ENCODE assay signal across 9 cellular contexts in the genomic region with DNA sequence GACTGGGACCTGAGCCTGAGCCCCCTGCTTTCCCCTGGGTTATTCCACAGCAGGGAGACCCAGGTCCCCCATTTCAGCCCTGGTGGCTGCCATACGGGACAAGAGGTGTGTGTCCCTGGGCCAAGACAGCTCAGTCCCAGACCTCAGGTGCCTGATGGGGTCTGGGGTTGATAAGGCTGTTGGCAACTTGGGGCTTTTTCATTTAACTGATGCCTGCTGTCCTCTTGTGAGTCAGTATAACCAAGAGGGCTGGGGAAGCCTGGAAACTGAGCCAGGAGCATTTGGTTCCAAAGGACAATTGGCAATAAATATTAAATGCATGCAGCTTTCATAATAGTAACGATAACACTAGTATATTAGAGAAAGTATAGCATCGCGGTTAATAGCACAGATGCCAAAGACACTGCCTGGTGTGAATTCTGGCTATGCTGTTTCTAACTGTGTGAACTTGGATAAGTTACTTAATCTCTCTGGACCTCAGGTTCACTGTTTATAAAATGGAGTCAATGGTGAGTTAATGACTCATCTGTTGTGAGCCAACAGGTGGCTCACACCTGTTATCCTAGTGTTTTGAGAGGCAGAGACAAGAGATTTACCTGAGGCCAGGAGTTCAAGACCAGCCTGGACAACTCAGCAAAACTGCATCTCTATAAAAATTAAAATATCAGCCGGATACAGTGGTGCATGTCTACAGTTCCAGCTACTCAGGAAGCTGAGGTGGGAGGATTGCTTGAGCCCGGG. TPM values are rescaled to one million over a fixed set of nuclear protein-coding genes. Genes with fewer than 3 reads are reported as not detected.
DNase-seq lines count a peak whose midpoint lies in the region; ATAC-seq and TF ChIP-seq lines count a peak whose summit lies in the region.
"Had no signal": no experiment of that assay in that cellular context is flagged by ENCODE, and none has a peak within 500 bp of the region (broad histone marks: within the 10 kb centered on the region; RNA-seq: fewer than 3 reads in every experiment).

No MANE protein-coding gene starts in this region.

- no peak for DNase-seq in activated CD8-positive, alpha-beta T cell treated with anti-CD3 and anti-CD28 coated beads, Interleukin-2, amount 10 ng/mL, durations not matched to agents 7 days and 5 days
- no peak for DNase-seq in activated CD8-positive, alpha-beta T cell treated with anti-CD3 and anti-CD28 coated beads for 36 hours
- DNase-seq in lower lobe of right lung (peak; percentile 28), tibial nerve (ENCODE audit: low spot score in 2 of 2) (no peak), HPDE6-E6E7 (ENCODE audit: extremely low spot score) (no peak), OCI-M2 (lab: John Stamatoyannopoulos, UW; ENCODE audit: unreplicated experiment) (no peak)
- DNase-seq: AML-193 had no signal

- H3K4me1 ChIP-seq in lower lobe of right lung (peaks cover 32% of the 10 kb centered on the region), tibial nerve (peaks cover 0 to 14% (median 2%) of the 10 kb centered on the region in 4 donors)

- no peaks in the 10 kb centered on the region for H3K9me3 ChIP-seq in lower lobe of right lung
- H3K9me3 ChIP-seq in tibial nerve: no peaks in the 10 kb centered on the region

- no peak for TF ChIP-seq EP300 in tibial nerve (IDR thresholded peaks at IDR 0.05)

- POLR2A ChIA-PET in activated CD8-positive, alpha-beta T cell treated with anti-CD3 and anti-CD28 coated beads, Interleukin-2, amount 10 ng/mL, durations not matched to agents 7 days and 5 days (lab: Charles Lee): no interaction called here
- POLR2A ChIA-PET in activated CD8-positive, alpha-beta T cell treated with anti-CD3 and anti-CD28 coated beads for 36 hours (lab: Charles Lee): no interaction called here

- TF ChIP-seq CTCF in activated CD8-positive, alpha-beta T cell treated with anti-CD3 and anti-CD28 coated beads for 36 hours (IDR thresholded peaks at IDR 0.05): no peak
- TF ChIP-seq CTCF in brain (conservative IDR thresholded peaks at IDR 0.05): no peak
- no peak for TF ChIP-seq CTCF in lower lobe of right lung (IDR thresholded peaks at IDR 0.05)
- no peak for TF ChIP-seq CTCF in tibial nerve (IDR thresholded peaks at IDR 0.05)

- H3K27me3 ChIP-seq in lower lobe of right lung (ENCODE audit: low read depth): no peaks in the 10 kb centered on the region
- no peaks in the 10 kb centered on the region for H3K27me3 ChIP-seq in tibial nerve

- H3K4me3 Mint-ChIP-seq in activated CD8-positive, alpha-beta T cell treated with anti-CD3 and anti-CD28 coated beads, Interleukin-2, amount 10 ng/mL, durations not matched to agents 7 days and 5 days: peak overlapping the region; percentile 81
- no peak overlapping the region for H3K4me3 Mint-ChIP-seq in activated CD8-positive, alpha-beta T cell treated with anti-CD3 and anti-CD28 coated beads for 36 hours
- H3K4me3 Mint-ChIP-seq in brain: peak overlapping the region in 4 of 5 experiments; percentile 89 to 95 (median 93)

- H3K27ac ChIP-seq in lower lobe of right lung (peak overlapping the region; percentile 80), tibial nerve (peak overlapping the region in 3 of 4 donors; percentile 70 to 85 (median 82))

- no peaks in the 10 kb centered on the region for H3K36me3 ChIP-seq in lower lobe of right lung
- H3K36me3 ChIP-seq in tibial nerve: no peaks in the 10 kb centered on the region

- no peaks in the 10 kb centered on the region for H3K36me3 Mint-ChIP-seq in activated CD8-positive, alpha-beta T cell treated with anti-CD3 and anti-CD28 coated beads, Interleukin-2, amount 10 ng/mL, durations not matched to agents 7 days and 5 days (ENCODE audit: low read depth)
- no peaks in the 10 kb centered on the region for H3K36me3 Mint-ChIP-seq in activated CD8-positive, alpha-beta T cell treated with anti-CD3 and anti-CD28 coated beads for 36 hours (ENCODE audit: low read depth)
- no peaks in the 10 kb centered on the region for H3K36me3 Mint-ChIP-seq in brain

- no peaks in the 10 kb centered on the region for H3K9me3 Mint-ChIP-seq in activated CD8-positive, alpha-beta T cell treated with anti-CD3 and anti-CD28 coated beads, Interleukin-2, amount 10 ng/mL, durations not matched to agents 7 days and 5 days (ENCODE audit: insufficient read depth)
- H3K9me3 Mint-ChIP-seq in activated CD8-positive, alpha-beta T cell treated with anti-CD3 and anti-CD28 coated beads for 36 hours: no peaks in the 10 kb centered on the region
- H3K9me3 Mint-ChIP-seq in brain: peaks cover 0 to 4% (median 0%) of the 10 kb centered on the region in 5 experiments

- TF ChIP-seq POLR2A in tibial nerve (IDR thresholded peaks at IDR 0.05): no peak

- 84 to 88% methylated on average over 5 to 6 of the region's 6 CpGs for WGBS in tibial nerve, 2 donors

- intact Hi-C loops in activated CD8-positive, alpha-beta T cell treated with anti-CD3 and anti-CD28 coated beads for 36 hours (cut with micrococcal nuclease): no loop called here
- intact Hi-C loops in lower lobe of right lung (cut with DNase I): no loop called here

- CTCF ChIA-PET in activated CD8-positive, alpha-beta T cell treated with anti-CD3 and anti-CD28 coated beads, Interleukin-2, amount 10 ng/mL, durations not matched to agents 7 days and 5 days (lab: Charles Lee): interaction anchor here (1.7 kb wide), 1 partner anchor 22 kb away, joined by 7 read pairs; no protein-coding TSS in a partner anchor
- CTCF ChIA-PET in activated CD8-positive, alpha-beta T cell treated with anti-CD3 and anti-CD28 coated beads for 36 hours (lab: Charles Lee): no interaction called here

- no peak for ATAC-seq in activated CD8-positive, alpha-beta T cell treated with anti-CD3 and anti-CD28 coated beads, Interleukin-2, amount 10 ng/mL, durations not matched to agents 7 days and 5 days
- ATAC-seq in activated CD8-positive, alpha-beta T cell treated with anti-CD3 and anti-CD28 coated beads for 36 hours: no peak
- ATAC-seq in lower lobe of right lung (no peak), GM21423 (IDR thresholded peaks at IDR 0.05; ENCODE audit: unreplicated experiment) (no peak)

- H3K4me3 ChIP-seq in lower lobe of right lung (peak overlapping the region; percentile 66), tibial nerve (peak overlapping the region; percentile 14 to 50 (median 34))

- H3K27ac Mint-ChIP-seq in activated CD8-positive, alpha-beta T cell treated with anti-CD3 and anti-CD28 coated beads, Interleukin-2, amount 10 ng/mL, durations not matched to agents 7 days and 5 days: no peak overlapping the region
- no peak overlapping the region for H3K27ac Mint-ChIP-seq in activated CD8-positive, alpha-beta T cell treated with anti-CD3 and anti-CD28 coated beads for 36 hours
- H3K27ac Mint-ChIP-seq in brain: no peak overlapping the region

- peaks cover 4% of the 10 kb centered on the region for H3K27me3 Mint-ChIP-seq in activated CD8-positive, alpha-beta T cell treated with anti-CD3 and anti-CD28 coated beads, Interleukin-2, amount 10 ng/mL, durations not matched to agents 7 days and 5 days (ENCODE audit: low read depth)
- peaks cover 5% of the 10 kb centered on the region for H3K27me3 Mint-ChIP-seq in activated CD8-positive, alpha-beta T cell treated with anti-CD3 and anti-CD28 coated beads for 36 hours
- H3K27me3 Mint-ChIP-seq in brain: peaks cover 22% of the 10 kb centered on the region

- peaks cover 13% of the 10 kb centered on the region for H3K4me1 Mint-ChIP-seq in activated CD8-positive, alpha-beta T cell treated with anti-CD3 and anti-CD28 coated beads, Interleukin-2, amount 10 ng/mL, durations not matched to agents 7 days and 5 days (ENCODE audit: low read depth)
- peaks cover 8% of the 10 kb centered on the region for H3K4me1 Mint-ChIP-seq in activated CD8-positive, alpha-beta T cell treated with anti-CD3 and anti-CD28 coated beads for 36 hours (ENCODE audit: low read depth)
- peaks cover 10% of the 10 kb centered on the region for H3K4me1 Mint-ChIP-seq in brain

RNA-seq across cellular contexts. Expression of a gene that starts 0.9 kb away (rescaled TPM):
- under 1 TPM; 0.37 to 0.39 TPM for total RNA-seq in activated CD8-positive, alpha-beta T cell treated with anti-CD3 and anti-CD28 coated beads, Interleukin-2, amount 10 ng/mL, durations not matched to agents 7 days and 5 days
- not detected for total RNA-seq in activated CD8-positive, alpha-beta T cell treated with anti-CD3 and anti-CD28 coated beads for 36 hours
- polyA plus RNA-seq in brain (ENCODE audit: insufficient read depth, low read depth, low replicate concordance): 10.4 TPM
- total RNA-seq in lower lobe of right lung (12.8 TPM), tibial nerve (1 to 10 TPM; 1.9 to 3.0 (median 2.3) TPM)

RNA-seq across cellular contexts. Expression of a gene that starts 19.4 kb away (rescaled TPM):
- not detected for total RNA-seq in activated CD8-positive, alpha-beta T cell treated with anti-CD3 and anti-CD28 coated beads, Interleukin-2, amount 10 ng/mL, durations not matched to agents 7 days and 5 days
- total RNA-seq in activated CD8-positive, alpha-beta T cell treated with anti-CD3 and anti-CD28 coated beads for 36 hours: not detected
- polyA plus RNA-seq in brain (ENCODE audit: insufficient read depth, low read depth, low replicate concordance): 4.8 TPM
- total RNA-seq in lower lobe of right lung: 1.1 TPM
- total RNA-seq in tibial nerve: under 1 TPM in 1 of 4 donors, not detected in 3; 0.90 TPM

RNA-seq across cellular contexts. Expression of a gene that starts 48.6 kb away (rescaled TPM):
- total RNA-seq in activated CD8-positive, alpha-beta T cell treated with anti-CD3 and anti-CD28 coated beads, Interleukin-2, amount 10 ng/mL, durations not matched to agents 7 days and 5 days: not detected
- total RNA-seq in activated CD8-positive, alpha-beta T cell treated with anti-CD3 and anti-CD28 coated beads for 36 hours: not detected
- polyA plus RNA-seq in brain (ENCODE audit: insufficient read depth, low read depth, low replicate concordance): 0.10 TPM
- total RNA-seq in lower lobe of right lung (not detected), tibial nerve (not detected)
